ENCODE assay signal across 9 cellular contexts in the genomic region with DNA sequence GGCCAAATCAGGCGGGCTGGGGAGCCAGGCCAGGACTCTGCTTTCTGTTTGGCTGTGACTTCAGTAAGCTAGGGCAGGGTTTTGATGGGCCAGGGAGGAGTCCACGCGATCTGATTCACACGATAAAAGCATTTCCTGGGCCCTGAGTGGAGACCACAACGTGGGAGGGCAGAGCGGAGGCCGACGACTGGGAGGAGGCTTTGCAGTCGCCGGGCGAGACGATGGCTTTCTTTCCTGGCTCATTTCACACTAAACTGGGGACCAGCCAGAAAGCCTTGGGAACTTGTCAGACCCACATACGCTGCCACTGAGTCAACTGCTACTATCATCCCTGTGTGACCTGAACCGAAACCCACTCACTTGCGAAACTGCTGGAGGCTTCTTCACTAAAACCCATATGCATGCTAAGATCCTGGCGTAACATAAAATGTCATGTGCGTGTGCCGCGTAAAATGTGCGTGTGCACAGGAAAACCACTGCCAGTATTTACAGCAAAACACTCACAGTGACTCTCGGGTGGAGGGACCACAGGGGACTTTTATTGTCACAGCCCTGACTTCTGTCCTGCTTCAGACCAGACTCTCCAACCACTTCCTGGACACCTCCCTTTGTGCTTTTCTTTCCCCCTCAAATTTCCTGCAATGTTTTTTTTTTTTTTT. TPM values are rescaled to one million over a fixed set of nuclear protein-coding genes. Genes with fewer than 3 reads are reported as not detected.
DNase-seq lines count a peak whose midpoint lies in the region; ATAC-seq and TF ChIP-seq lines count a peak whose summit lies in the region.
"Had no signal": no experiment of that assay in that cellular context is flagged by ENCODE, and none has a peak within 500 bp of the region (broad histone marks: within the 10 kb centered on the region; RNA-seq: fewer than 3 reads in every experiment).

No MANE protein-coding gene starts in this region.

- H3K27me3 Mint-ChIP-seq in MCF 10A (ENCODE audit: insufficient read depth, unreplicated experiment): peaks cover 22% of the 10 kb centered on the region
- no peaks in the 10 kb centered on the region for H3K27me3 Mint-ChIP-seq in activated naive CD8-positive, alpha-beta T cell

- CTCF ChIA-PET in MCF 10A (lab: Yijun Ruan, JAX): interaction anchor here (0.5 to 1.7 kb wide), 7 partner anchors 7 to 52 kb away, joined by 3 to 10 read pairs (median 4); no protein-coding TSS in a partner anchor

- H3K9me3 Mint-ChIP-seq in MCF 10A (ENCODE audit: unreplicated experiment): no peaks in the 10 kb centered on the region
- no peaks in the 10 kb centered on the region for H3K9me3 Mint-ChIP-seq in activated naive CD8-positive, alpha-beta T cell (ENCODE audit: low read depth)

- H3K27me3 ChIP-seq in breast epithelium: no peaks in the 10 kb centered on the region

- POLR2A ChIA-PET in MCF 10A (lab: Yijun Ruan, JAX): no interaction called here

- peak in 1 of 2 donors; percentile 73 for DNase-seq in breast epithelium (ENCODE audit: low spot score in 2 of 2)
- DNase-seq in MCF 10A (ENCODE audit: unreplicated experiment): no peak
- peak; percentile 54 for DNase-seq in SKM-1 treated with dmso at 0.1 percent for 144 hours (lab: John Stamatoyannopoulos, UW; ENCODE audit: unreplicated experiment)
- no peak for DNase-seq in left lobe of liver (ENCODE audit: low spot score)
- peak; percentile 66 to 78 (median 78) for DNase-seq in stimulated activated CD4-positive, alpha-beta T cell treated with anti-CD3 and anti-CD28 coated beads, TNF-alpha, amount 100 ng/mL, for 48 hours (ENCODE audit: low read depth in 3 of 3)
- no peak for DNase-seq in NCI-H226

- H3K27ac Mint-ChIP-seq in MCF 10A (ENCODE audit: low read depth, unreplicated experiment): no peak overlapping the region
- H3K27ac Mint-ChIP-seq in activated naive CD8-positive, alpha-beta T cell: peak overlapping the region; percentile 95

- H3K4me1 ChIP-seq in breast epithelium: peaks cover 0 to 5% of the 10 kb centered on the region in 2 donors
- H3K4me1 ChIP-seq: A549 had no signal

- TF ChIP-seq CTCF in breast epithelium (IDR thresholded peaks at IDR 0.05) (no peak), MCF 10A (IDR thresholded peaks at IDR 0.05; ENCODE audit: unreplicated experiment) (no peak)

- TF ChIP-seq POLR2A in breast epithelium (IDR thresholded peaks at IDR 0.05): no peak

- H3K27ac ChIP-seq in breast epithelium: peak overlapping the region; percentile 84 to 90
- H3K27ac ChIP-seq: A549 had no signal

- no TSS peak for BruUV-seq in MCF 10A (replicated peaks; lab: Mats Ljungman, UMichigan)

- H3K4me3 Mint-ChIP-seq in MCF 10A (ENCODE audit: unreplicated experiment): no peak overlapping the region
- peak overlapping the region; percentile 85 for H3K4me3 Mint-ChIP-seq in activated naive CD8-positive, alpha-beta T cell

- ATAC-seq in left lobe of liver (peak; percentile 31), HG03439 (IDR thresholded peaks at IDR 0.05; ENCODE audit: unreplicated experiment) (no peak)
- ATAC-seq: A549 had no signal

- H3K4me1 Mint-ChIP-seq in MCF 10A (ENCODE audit: insufficient read depth, unreplicated experiment): peaks cover 5% of the 10 kb centered on the region
- peaks cover 39% of the 10 kb centered on the region for H3K4me1 Mint-ChIP-seq in activated naive CD8-positive, alpha-beta T cell (ENCODE audit: low read depth)

- peak overlapping the region in 2 of 3 donors; percentile 36 to 54 for H3K4me3 ChIP-seq in breast epithelium
- H3K4me3 ChIP-seq: A549 had no signal

- H3K36me3 ChIP-seq in breast epithelium: no peaks in the 10 kb centered on the region

- H3K9me3 ChIP-seq in breast epithelium: no peaks in the 10 kb centered on the region
- H3K9me3 ChIP-seq: A549 had no signal

- no peaks in the 10 kb centered on the region for H3K36me3 Mint-ChIP-seq in MCF 10A (ENCODE audit: insufficient read depth, unreplicated experiment)
- no peaks in the 10 kb centered on the region for H3K36me3 Mint-ChIP-seq in activated naive CD8-positive, alpha-beta T cell

- intact Hi-C loops in breast epithelium (cut with DNase I; ENCODE audit: low total_unique reads): no loop called here
- intact Hi-C loops in MCF 10A (cut with micrococcal nuclease): no loop called here

RNA-seq across cellular contexts. Expression of gene RHBDF2, which starts 14.2 kb away (rescaled TPM):
- 10 to 100 TPM; 13.4 to 35.5 (median 26.8) TPM for total RNA-seq in breast epithelium
- total RNA-seq in MCF 10A (2022): 17.5 and 33.4 TPM in 2 replicates
- 8.9 TPM for total RNA-seq in left lobe of liver

RNA-seq across cellular contexts. Expression of gene CYGB, which starts 22.1 kb away (rescaled TPM):
- total RNA-seq in breast epithelium: 10 to 100 TPM in 2 of 3 donors, 1 to 10 TPM in 1; 5.9 to 37.4 (median 27.2) TPM
- total RNA-seq in MCF 10A (2022): not detected in 2 replicates
- total RNA-seq in left lobe of liver: 5.0 TPM

RNA-seq across cellular contexts. Expression of gene PRCD, which starts 24.4 kb away (rescaled TPM):
- total RNA-seq in breast epithelium (1 to 10 TPM; 1.5 to 7.2 (median 4.9) TPM), MCF 10A (2022) (not detected in 2 replicates), left lobe of liver (0.15 TPM)

RNA-seq across cellular contexts. Expression of gene AANAT, which starts 48.0 kb away (rescaled TPM):
- total RNA-seq in breast epithelium (not detected), MCF 10A (2022) (not detected in 2 replicates), left lobe of liver (not detected)

Comparison
In these comparisons a context has a peak if more than half of its experiments do, and no peak if none do; other contexts are left out.
1. DNase-seq: peak in SKM-1 treated with dmso at 0.1 percent for 144 hours (single experiment) and stimulated activated CD4-positive, alpha-beta T cell treated with anti-CD3 and anti-CD28 coated beads, TNF-alpha, amount 100 ng/mL, for 48 hours (3 of 3); none in MCF 10A (single experiment), left lobe of liver (single experiment) and NCI-H226 (single experiment).